Comparison of ENCODE assay signal across 12 cellular contexts in the genomic region with DNA sequence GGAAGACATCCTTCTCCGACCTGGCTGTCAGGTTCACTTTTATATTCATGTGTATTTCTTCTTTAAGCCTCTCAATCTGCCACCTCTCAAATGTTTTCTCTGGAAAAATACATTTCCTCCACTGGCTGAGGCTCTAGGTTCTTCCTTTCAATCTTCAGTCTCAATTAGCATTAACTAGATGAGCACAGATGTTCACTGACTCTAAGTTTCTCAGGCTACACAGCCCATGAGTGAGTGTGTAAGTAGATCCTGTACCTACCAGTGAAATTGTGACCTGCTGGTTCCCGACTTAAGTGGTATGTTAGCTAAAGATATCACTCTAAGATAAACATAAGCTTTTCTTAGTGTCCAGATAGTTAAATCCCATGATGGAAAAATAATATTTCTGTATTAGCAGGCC.
"Had no signal": no experiment of that assay in that cellular context is flagged by ENCODE, and none has a peak within 500 bp of the region (broad histone marks: within the 10 kb centered on the region; RNA-seq: fewer than 3 reads in every experiment).

No MANE protein-coding gene starts in this region.

- H3K36me3 ChIP-seq: left lung, SJSA1, upper lobe of left lung had no signal

- H3K27ac ChIP-seq: epithelial cell of prostate, SJSA1 had no signal

- ATAC-seq: activated CD8-positive, alpha-beta T cell treated with anti-CD3 and anti-CD28 coated beads, Interleukin-2, amount 10 ng/mL, durations not matched to agents 7 days and 5 days; effector memory CD8-positive, alpha-beta T cell; left lung had no signal

- H3K4me1 ChIP-seq: SJSA1 had no signal

- H3K9me3 ChIP-seq: left lung, SJSA1, upper lobe of left lung had no signal

- DNase-seq: activated CD4-positive, alpha-beta T cell treated with anti-CD3 and anti-CD28 coated beads for 48 hours; activated CD8-positive, alpha-beta T cell treated with anti-CD3 and anti-CD28 coated beads, Interleukin-2, amount 10 ng/mL, durations not matched to agents 7 days and 5 days; activated naive CD4-positive, alpha-beta T cell; caudate nucleus; effector memory CD8-positive, alpha-beta T cell; glutamatergic neuron; left lung; nephron progenitor cell; stimulated activated CD4-positive, alpha-beta T cell treated with anti-CD3 and anti-CD28 coated beads, Interleukin-4, amount 100 ng/mL, for 1 hour; upper lobe of left lung had no signal

- H3K27me3 ChIP-seq: left lung, SJSA1, upper lobe of left lung had no signal

- H3K4me3 ChIP-seq: left lung, SJSA1, upper lobe of left lung had no signal
